Comparison of ENCODE assay signal across 7 cellular contexts in genomic region chr7:64170974-64171373, GRCh38. TPM values are rescaled to one million over a fixed set of nuclear protein-coding genes. Genes with fewer than 3 reads are reported as not detected.
"Had no signal": no experiment of that assay in that cellular context is flagged by ENCODE, and none has a peak within 500 bp of the region (broad histone marks: within the 10 kb centered on the region; RNA-seq: fewer than 3 reads in every experiment).

No MANE protein-coding gene starts in this region.

RNA-seq across cellular contexts. Expression of gene ZNF735, which starts 36.0 kb away (rescaled TPM):
- total RNA-seq: GM23248, GM23338, H1, H4, H7, H9, HFFc6 had no signal
- polyA plus RNA-seq: GM23248, GM23338, H1 had no signal

RNA-seq across cellular contexts. Expression of gene ZNF679, which starts 57.3 kb away (rescaled TPM):
- total RNA-seq: GM23248, GM23338, H1, H4, H7, H9, HFFc6 had no signal
- polyA plus RNA-seq: GM23248, GM23338, H1 had no signal
